Comparison of ENCODE assay signal across 29 cellular contexts in genomic region chr2:29573147-29573546, GRCh38.
"Had no signal": no experiment of that assay in that cellular context is flagged by ENCODE, and none has a peak within 500 bp of the region (broad histone marks: within the 10 kb centered on the region; RNA-seq: fewer than 3 reads in every experiment).

No MANE protein-coding gene starts in this region.

- H3K36me3 ChIP-seq: colonic mucosa, esophagus muscularis mucosa, esophagus squamous epithelium, gastrocnemius medialis, gastroesophageal sphincter, heart left ventricle, heart right ventricle had no signal

- H3K27me3 ChIP-seq: colonic mucosa, esophagus muscularis mucosa, gastrocnemius medialis, gastroesophageal sphincter had no signal

- H3K4me1 ChIP-seq: colonic mucosa, esophagus muscularis mucosa, esophagus squamous epithelium, foreskin keratinocyte, gastrocnemius medialis, gastroesophageal sphincter, heart left ventricle, heart right ventricle had no signal

- H3K9me3 Mint-ChIP-seq: dendritic cell treated with granulocyte-macrophage colony-stimulating factor and Interleukin-4, amounts not matched to agents 40 ng/mL and 50 ng/mL, for 4 days; effector memory CD8-positive, alpha-beta T cell; endodermal cell had no signal

- H3K27ac ChIP-seq: colonic mucosa, coronary artery, dorsolateral prefrontal cortex, epithelial cell of prostate, esophagus muscularis mucosa, esophagus squamous epithelium, foreskin keratinocyte, gastrocnemius medialis, gastroesophageal sphincter, heart left ventricle, heart right ventricle had no signal

- ATAC-seq: effector memory CD8-positive, alpha-beta T cell; esophagus mucosa; foreskin keratinocyte; gastrocnemius medialis; gastroesophageal sphincter; heart left ventricle; heart right ventricle had no signal

- H3K4me3 Mint-ChIP-seq: dendritic cell treated with granulocyte-macrophage colony-stimulating factor and Interleukin-4, amounts not matched to agents 40 ng/mL and 50 ng/mL, for 4 days; effector memory CD8-positive, alpha-beta T cell; endodermal cell had no signal

- FAIRE-seq: colon, endometrium, endothelial cell of umbilical vein, frontal cortex had no signal

- H3K9me3 ChIP-seq: colonic mucosa, esophagus muscularis mucosa, esophagus squamous epithelium, gastrocnemius medialis, gastroesophageal sphincter, heart left ventricle, heart right ventricle had no signal

- H3K27ac Mint-ChIP-seq: dendritic cell treated with granulocyte-macrophage colony-stimulating factor and Interleukin-4, amounts not matched to agents 40 ng/mL and 50 ng/mL, for 4 days; effector memory CD8-positive, alpha-beta T cell; endodermal cell had no signal

- H3K4me3 ChIP-seq: colonic mucosa, coronary artery, dorsolateral prefrontal cortex, esophagus muscularis mucosa, esophagus squamous epithelium, gastrocnemius medialis, gastroesophageal sphincter, heart left ventricle, heart right ventricle had no signal

- DNase-seq: colonic mucosa; cortex of kidney; dermis blood vessel endothelial cell; dorsolateral prefrontal cortex; effector CD4-positive, alpha-beta T cell; effector CD8-positive, alpha-beta T cell; effector memory CD4-positive, alpha-beta T cell; effector memory CD8-positive, alpha-beta T cell; endodermal cell; erythroblast; esophagus squamous epithelium; foreskin fibroblast; foreskin keratinocyte; foreskin melanocyte; gastrocnemius medialis; glutamatergic neuron; head of caudate nucleus; heart left ventricle; heart right ventricle had no signal
